ENCODE assay signal across 16 cellular contexts in the genomic region with DNA sequence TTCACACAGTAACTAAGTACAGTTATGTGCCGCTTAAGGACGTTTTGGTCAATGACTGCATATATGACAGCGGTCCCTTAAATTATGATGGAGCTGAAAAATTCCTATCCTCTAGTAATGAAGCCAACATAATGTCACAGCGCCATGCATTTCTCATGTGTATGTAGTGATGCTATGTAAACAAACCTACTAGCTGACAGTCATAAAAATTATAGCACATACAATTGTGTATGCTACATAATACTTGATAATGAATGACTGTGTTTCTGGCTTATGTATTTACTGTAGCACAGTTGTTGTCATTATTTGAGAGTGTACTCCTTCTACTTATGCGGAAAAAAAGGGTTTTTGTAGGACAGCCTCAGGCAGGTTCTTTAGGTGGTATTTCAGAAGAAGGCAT.
"Had no signal": no experiment of that assay in that cellular context is flagged by ENCODE, and none has a peak within 500 bp of the region (broad histone marks: within the 10 kb centered on the region; RNA-seq: fewer than 3 reads in every experiment).

No MANE protein-coding gene starts in this region.

- H3K27ac ChIP-seq: breast epithelium, neural progenitor cell, pancreas, tibial artery, uterus had no signal

- H3K4me2 ChIP-seq: neural progenitor cell had no signal

- H3K9me3 ChIP-seq: breast epithelium, pancreas, tibial artery, uterus had no signal

- H3K9ac ChIP-seq: neural progenitor cell had no signal

- FAIRE-seq: pancreas had no signal

- H3K36me3 ChIP-seq: breast epithelium, neural progenitor cell, pancreas, tibial artery, uterus had no signal

- ATAC-seq: pancreas; stimulated activated naive B cell treated with anti-CD40 and anti-IgM and Interleukin-4, amounts not matched to agents 10 μg/mL and 1 μg/mL and 100 μg/mL, for 72 hours had no signal

- H2AFZ ChIP-seq: neural progenitor cell had no signal

- H3K27me3 ChIP-seq: breast epithelium, neural progenitor cell, pancreas, tibial artery, uterus had no signal

- H3K4me3 ChIP-seq: breast epithelium, neural progenitor cell, pancreas, tibial artery, uterus had no signal

- H3K4me1 ChIP-seq: neural progenitor cell, pancreas, uterus had no signal

- DNase-seq: activated CD4-positive, alpha-beta T cell treated with anti-CD3 and anti-CD28 coated beads, Interleukin-2, amount 50 U/mL, for 1 hour; activated CD8-positive, alpha-beta memory T cell treated with anti-CD3 and anti-CD28 coated beads for 24 hours; anterior cingulate cortex; cerebellar nuclear complex; effector memory CD4-positive, alpha-beta T cell; glutamatergic neuron; hypothalamus; mesendoderm; pancreas; stimulated activated CD4-positive, alpha-beta T cell treated with anti-CD3 and anti-CD28 coated beads, Interleukin-15, amount 100 ng/mL, for 24 hours; stimulated activated CD4-positive, alpha-beta T cell treated with anti-CD3 and anti-CD28 coated beads, Interleukin-4, amount 100 ng/mL, for 1 hour; stimulated activated naive B cell treated with anti-CD40 and anti-IgM and Interleukin-4, amounts not matched to agents 10 μg/mL and 1 μg/mL and 100 μg/mL, for 72 hours; tibial artery; uterus had no signal
